Comparison of ENCODE assay signal across 14 cellular contexts in the genomic region with DNA sequence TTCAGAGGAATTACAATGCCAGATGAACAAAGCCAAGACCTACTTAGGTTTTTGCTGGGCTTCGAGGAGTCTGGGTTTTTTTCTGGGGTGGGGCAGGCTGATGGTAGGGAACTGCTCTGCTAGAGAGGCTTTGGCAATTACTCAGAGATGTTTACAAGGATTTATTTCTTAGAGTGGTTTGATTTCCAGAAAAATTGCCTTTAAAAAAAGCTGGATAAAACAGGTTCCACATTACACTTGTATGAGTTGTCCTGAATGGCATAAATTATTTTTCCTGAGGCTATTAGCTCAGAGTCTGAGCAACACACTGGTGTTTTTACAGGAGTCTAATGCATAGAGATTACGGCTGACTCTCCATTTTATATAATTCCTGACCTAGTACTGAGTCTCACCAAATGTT.
A peak's percentile ranks its signal among the peaks of the same experiment; 100 is the strongest.
DNase-seq lines count a peak whose midpoint lies in the region; ATAC-seq, FAIRE-seq and TF ChIP-seq lines count a peak whose summit lies in the region.
"Had no signal": no experiment of that assay in that cellular context is flagged by ENCODE, and none has a peak within 500 bp of the region (broad histone marks: within the 10 kb centered on the region; RNA-seq: fewer than 3 reads in every experiment).

No MANE protein-coding gene starts in this region.

- H3K9me3 ChIP-seq in H9 (ENCODE audit: control insufficient read depth, low read depth, low read length) (no peaks in the 10 kb centered on the region), right atrium auricular region (peaks cover 0 to 6% of the 10 kb centered on the region in 2 donors)

- H3K4me3 ChIP-seq in ACC112 (ENCODE audit: low read depth, low read length): no peak overlapping the region
- H3K4me3 ChIP-seq in fibroblast of mammary gland (ENCODE audit: control insufficient read depth, low read depth, low read length): no peak overlapping the region
- H3K4me3 ChIP-seq in right atrium auricular region: no peak overlapping the region

- no peak overlapping the region for H4K8ac ChIP-seq in H9 (replicated peaks; ENCODE audit: insufficient read length, low read depth, low read length)

- no peak overlapping the region for H2AK5ac ChIP-seq in H9 (ENCODE audit: insufficient read length, low read length)

- no peaks in the 10 kb centered on the region for H3K27me3 Mint-ChIP-seq in HFFc6 (ENCODE audit: insufficient read depth)
- H3K27me3 Mint-ChIP-seq in activated CD8-positive, alpha-beta T cell treated with anti-CD3 and anti-CD28 coated beads, Interleukin-2, amount 10 ng/mL, durations not matched to agents 7 days and 5 days (ENCODE audit: low read depth): no peaks in the 10 kb centered on the region
- H3K27me3 Mint-ChIP-seq in H9 (ENCODE audit: low read depth): no peaks in the 10 kb centered on the region
- H3K27me3 Mint-ChIP-seq: activated CD8-positive, alpha-beta T cell treated with anti-CD3 and anti-CD28 coated beads for 36 hours had no signal

- no peak overlapping the region for H3K4me2 ChIP-seq in H9 (ENCODE audit: insufficient read depth, insufficient read length, low read length)

- H2BK20ac ChIP-seq in H9 (ENCODE audit: low read depth, low read length, poor library complexity, severe bottlenecking): no peak overlapping the region

- H3K9me3 Mint-ChIP-seq in HFFc6: no peaks in the 10 kb centered on the region
- no peaks in the 10 kb centered on the region for H3K9me3 Mint-ChIP-seq in activated CD8-positive, alpha-beta T cell treated with anti-CD3 and anti-CD28 coated beads, Interleukin-2, amount 10 ng/mL, durations not matched to agents 7 days and 5 days (ENCODE audit: insufficient read depth)
- peaks cover 0 to 2% of the 10 kb centered on the region in 2 experiments; a peak in 1 of 5 replicates for H3K9me3 Mint-ChIP-seq in H9
- H3K9me3 Mint-ChIP-seq: activated CD8-positive, alpha-beta T cell treated with anti-CD3 and anti-CD28 coated beads for 36 hours had no signal

- H3K27ac ChIP-seq in ACC112 (ENCODE audit: low read depth, low read length) (peak overlapping the region; percentile 68), H9 (ENCODE audit: insufficient read length, low read depth, low read length) (no peak overlapping the region), right atrium auricular region (no peak overlapping the region)

- no peak overlapping the region for H3K56ac ChIP-seq in H9 (ENCODE audit: insufficient read length, low read depth, low read length)

- FAIRE-seq in RCC 7860 (lab: Jason Lieb, UNC): no peak
- FAIRE-seq: GM12891 had no signal

- POLR2A ChIA-PET in activated CD8-positive, alpha-beta T cell treated with anti-CD3 and anti-CD28 coated beads, Interleukin-2, amount 10 ng/mL, durations not matched to agents 7 days and 5 days (lab: Charles Lee): no interaction called here

- no peak overlapping the region for H2BK15ac ChIP-seq in H9 (ENCODE audit: low read depth, low read length)

- H3K27me3 ChIP-seq in ACC112 (ENCODE audit: insufficient read depth, low read length): no peaks in the 10 kb centered on the region
- H3K27me3 ChIP-seq in H9 (ENCODE audit: insufficient read depth, low read length): no peaks in the 10 kb centered on the region
- H3K27me3 ChIP-seq in right atrium auricular region: no peaks in the 10 kb centered on the region

- H3K4me1 ChIP-seq in ACC112 (ENCODE audit: control insufficient read depth, insufficient read depth, low read length, unreplicated experiment) (peaks cover 29% of the 10 kb centered on the region), H9 (ENCODE audit: insufficient read depth, low read length) (no peaks in the 10 kb centered on the region), right atrium auricular region (no peaks in the 10 kb centered on the region)

- H3K4me3 Mint-ChIP-seq in HFFc6 (peak overlapping the region; percentile 55), H9 (no peak overlapping the region)
- H3K4me3 Mint-ChIP-seq in activated CD8-positive, alpha-beta T cell treated with anti-CD3 and anti-CD28 coated beads, Interleukin-2, amount 10 ng/mL, durations not matched to agents 7 days and 5 days: no peak overlapping the region
- H3K4me3 Mint-ChIP-seq: activated CD8-positive, alpha-beta T cell treated with anti-CD3 and anti-CD28 coated beads for 36 hours had no signal

- no peak overlapping the region for H2BK120ac ChIP-seq in H9 (ENCODE audit: low read depth, low read length, poor library complexity, severe bottlenecking)

- H2BK5ac ChIP-seq in H9 (ENCODE audit: insufficient read length, low read length): no peak overlapping the region

- CTCF ChIA-PET in activated CD8-positive, alpha-beta T cell treated with anti-CD3 and anti-CD28 coated beads, Interleukin-2, amount 10 ng/mL, durations not matched to agents 7 days and 5 days (lab: Charles Lee): interaction anchor here (0.9 to 1.3 kb wide), 2 partner anchors 54 to 445 kb away, joined by 3 read pairs; no protein-coding TSS in a partner anchor

- TF ChIP-seq CTCF in HFFc6 (IDR thresholded peaks at IDR 0.05) (no peak), fibroblast of mammary gland (conservative IDR thresholded peaks at IDR 0.05; ENCODE audit: control insufficient read depth, insufficient read depth, low read depth, low read length) (no peak), H9 (conservative IDR thresholded peaks at IDR 0.05) (no peak), right atrium auricular region (IDR thresholded peaks at IDR 0.05) (no peak)

- no peaks in the 10 kb centered on the region for H3K79me1 ChIP-seq in H9 (ENCODE audit: insufficient read depth, low read depth, low read length, poor library complexity, severe bottlenecking)

- H3K79me2 ChIP-seq in ACC112 (ENCODE audit: control insufficient read depth, insufficient read depth, low read length, unreplicated experiment): no peaks in the 10 kb centered on the region
- no peaks in the 10 kb centered on the region for H3K79me2 ChIP-seq in H9 (ENCODE audit: insufficient read depth, low read length)

- H3K18ac ChIP-seq in H9 (ENCODE audit: insufficient read length, low read depth, low read length): no peak overlapping the region

- H3K4me1 Mint-ChIP-seq in HFFc6 (ENCODE audit: low read depth) (peaks cover 62% of the 10 kb centered on the region), H9 (no peaks in the 10 kb centered on the region)
- H3K4me1 Mint-ChIP-seq in activated CD8-positive, alpha-beta T cell treated with anti-CD3 and anti-CD28 coated beads, Interleukin-2, amount 10 ng/mL, durations not matched to agents 7 days and 5 days (ENCODE audit: low read depth): peaks cover 5% of the 10 kb centered on the region

- H3K23ac ChIP-seq in H9 (ENCODE audit: insufficient read length, low read depth, low read length): no peak overlapping the region

- no peaks in the 10 kb centered on the region for H3K23me2 ChIP-seq in H9 (ENCODE audit: insufficient read length, low read depth, low read length, poor library complexity, severe bottlenecking)

- no peak overlapping the region for H3T11ph ChIP-seq in H9 (ENCODE audit: low read length)

- peaks cover 4% of the 10 kb centered on the region; the same call in 1 of the 2 replicates for H3K36me3 ChIP-seq in ACC112 (ENCODE audit: insufficient read depth, low read length)
- no peaks in the 10 kb centered on the region for H3K36me3 ChIP-seq in right atrium auricular region

- H4K20me1 ChIP-seq in H9 (ENCODE audit: control insufficient read depth, insufficient read depth, insufficient read length): no peaks in the 10 kb centered on the region

- H3K27ac Mint-ChIP-seq in HFFc6: peak overlapping the region; percentile 94
- no peak overlapping the region for H3K27ac Mint-ChIP-seq in activated CD8-positive, alpha-beta T cell treated with anti-CD3 and anti-CD28 coated beads, Interleukin-2, amount 10 ng/mL, durations not matched to agents 7 days and 5 days
- H3K27ac Mint-ChIP-seq in H9: no peak overlapping the region
- H3K27ac Mint-ChIP-seq: activated CD8-positive, alpha-beta T cell treated with anti-CD3 and anti-CD28 coated beads for 36 hours had no signal

- DNase-seq in HFFc6 (peak; percentile 98), T1000 (lab: John Stamatoyannopoulos, UW) (peak; percentile 23), fibroblast of mammary gland (ENCODE audit: low read depth) (peak; percentile 83), RCC 7860 (ENCODE audit: low spot score) (no peak), H9 (no peak), right atrium auricular region (ENCODE audit: low spot score) (no peak)
- DNase-seq in activated CD8-positive, alpha-beta T cell treated with anti-CD3 and anti-CD28 coated beads, Interleukin-2, amount 10 ng/mL, durations not matched to agents 7 days and 5 days: no peak
- DNase-seq: ACHN; activated CD8-positive, alpha-beta T cell treated with anti-CD3 and anti-CD28 coated beads for 36 hours; activated gamma-delta T cell; H7; NCI-H446 had no signal

- no peak for ATAC-seq in activated CD8-positive, alpha-beta T cell treated with anti-CD3 and anti-CD28 coated beads, Interleukin-2, amount 10 ng/mL, durations not matched to agents 7 days and 5 days
- ATAC-seq: activated CD8-positive, alpha-beta T cell treated with anti-CD3 and anti-CD28 coated beads for 36 hours had no signal

- no peak overlapping the region for H2BK12ac ChIP-seq in H9 (ENCODE audit: insufficient read length, low read depth, low read length)

- no peak overlapping the region for H3K14ac ChIP-seq in H9 (ENCODE audit: insufficient read depth, low read length)

- no peak overlapping the region for H4K91ac ChIP-seq in H9 (ENCODE audit: insufficient read length, low read depth, low read length)

- peaks cover 4% of the 10 kb centered on the region for H3K36me3 Mint-ChIP-seq in HFFc6 (ENCODE audit: low read depth)
- H3K36me3 Mint-ChIP-seq in activated CD8-positive, alpha-beta T cell treated with anti-CD3 and anti-CD28 coated beads, Interleukin-2, amount 10 ng/mL, durations not matched to agents 7 days and 5 days (ENCODE audit: low read depth): no peaks in the 10 kb centered on the region
- H3K36me3 Mint-ChIP-seq in H9 (ENCODE audit: insufficient read depth in 1 of 3, low read depth in 3 of 3): no peaks in the 10 kb centered on the region

- no peak overlapping the region for H3K4ac ChIP-seq in H9 (ENCODE audit: low read depth, low read length)

- no peak overlapping the region for H3K9ac ChIP-seq in H9 (ENCODE audit: extremely low read depth, insufficient read length, low read length)

- WGBS in H9 (ENCODE audit: extremely low coverage, insufficient read length, low lambda C conversion rate): no CpG with 5 or more reads among the region's 2 CpGs

- H4K5ac ChIP-seq in H9 (ENCODE audit: insufficient read length, low read depth, low read length): no peak overlapping the region

- H2AFZ ChIP-seq in ACC112 (ENCODE audit: low read length, unreplicated experiment) (peak overlapping the region; percentile 72), H9 (ENCODE audit: low read length) (no peak overlapping the region)

Comparison
In these comparisons a context has a peak if more than half of its experiments do, and no peak if none do; other contexts are left out.
1. DNase-seq: peak in HFFc6 (single experiment), T1000 (single experiment) and fibroblast of mammary gland (single experiment); none in activated CD8-positive, alpha-beta T cell treated with anti-CD3 and anti-CD28 coated beads, Interleukin-2, amount 10 ng/mL, durations not matched to agents 7 days and 5 days (single experiment), RCC 7860 (single experiment), H9 (single experiment) and right atrium auricular region (single experiment).